12 cellular contexts compared by ENCODE assay signal in the genomic region with DNA sequence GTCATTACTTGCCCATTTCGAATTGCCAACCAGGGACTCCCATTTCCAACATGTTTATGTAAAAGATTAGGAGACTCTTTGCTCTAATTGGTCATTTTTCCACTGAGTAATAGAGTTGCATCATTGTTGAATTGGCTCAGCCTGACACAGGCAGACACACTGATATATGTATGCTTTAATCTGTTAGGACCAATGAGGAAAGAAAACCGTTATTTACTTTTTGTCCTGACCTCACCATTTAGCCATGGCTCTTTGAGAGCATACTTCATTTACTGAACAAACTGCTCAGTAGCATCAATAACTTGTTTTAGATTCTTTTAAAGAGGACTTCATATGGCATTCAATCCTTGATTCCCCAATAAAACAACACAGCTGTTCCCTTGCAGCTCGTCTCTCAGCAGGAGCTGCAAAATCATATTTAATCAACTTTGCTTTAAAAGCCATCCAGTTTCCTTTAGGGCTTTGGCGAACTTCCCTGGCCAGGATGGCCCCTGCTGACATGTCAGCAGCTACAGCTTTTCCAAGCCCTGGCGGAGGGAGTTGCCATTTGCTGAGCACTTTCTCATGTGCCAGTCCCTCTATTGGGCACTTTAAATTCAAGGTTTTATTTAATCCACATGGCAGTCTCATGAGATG.
DNase-seq lines count a peak whose midpoint lies in the region; ATAC-seq and TF ChIP-seq lines count a peak whose summit lies in the region.
"Had no signal": no experiment of that assay in that cellular context is flagged by ENCODE, and none has a peak within 500 bp of the region (broad histone marks: within the 10 kb centered on the region; RNA-seq: fewer than 3 reads in every experiment).

No MANE protein-coding gene starts in this region.

- H3K27me3 Mint-ChIP-seq in H9 (ENCODE audit: low read depth): no peaks in the 10 kb centered on the region; the same call in 1 of the 2 replicates

- no peaks in the 10 kb centered on the region for H3K79me1 ChIP-seq in H9 (ENCODE audit: insufficient read depth, low read depth, low read length, poor library complexity, severe bottlenecking)

- H2BK15ac ChIP-seq in H9 (ENCODE audit: low read depth, low read length): no peak overlapping the region

- H3T11ph ChIP-seq in H9 (ENCODE audit: low read length): no peak overlapping the region

- H2BK20ac ChIP-seq in H9 (ENCODE audit: low read depth, low read length, poor library complexity, severe bottlenecking): no peak overlapping the region

- no peak overlapping the region for H3K4ac ChIP-seq in H9 (ENCODE audit: low read depth, low read length)

- no peaks in the 10 kb centered on the region for H3K9me3 ChIP-seq in mucosa of descending colon
- no peaks in the 10 kb centered on the region for H3K9me3 ChIP-seq in H9 (ENCODE audit: control insufficient read depth, low read depth, low read length)

- no peak overlapping the region for H4K5ac ChIP-seq in H9 (ENCODE audit: insufficient read length, low read depth, low read length)

- H2AFZ ChIP-seq in H9 (ENCODE audit: low read length): no peak overlapping the region

- H3K79me2 ChIP-seq in H9 (ENCODE audit: insufficient read depth, low read length): no peaks in the 10 kb centered on the region

- H3K27ac ChIP-seq in H9 (ENCODE audit: insufficient read length, low read depth, low read length): no peak overlapping the region

- peak; percentile 22 for DNase-seq in DMS 273 treated with DMSO at 0.1 percent for 48 hours (lab: John Stamatoyannopoulos, UW)
- DNase-seq in NCI-H345 treated with DMSO at 0.1 percent for 48 hours (lab: John Stamatoyannopoulos, UW; ENCODE audit: unreplicated experiment): peak; percentile 10
- peak; percentile 89 for DNase-seq in choroid plexus epithelial cell (ENCODE audit: low read depth)
- peak in 1 of 3 donors; percentile 3 for DNase-seq in mucosa of descending colon
- DNase-seq in activated CD8-positive, alpha-beta memory T cell treated with anti-CD3 and anti-CD28 coated beads for 24 hours: no peak
- no peak for DNase-seq in KG1 (lab: John Stamatoyannopoulos, UW)
- DNase-seq in H9: no peak
- DNase-seq in activated CD4-positive, CD25-positive, alpha-beta regulatory T cell (lab: John Stamatoyannopoulos, UW): no peak
- DNase-seq: activated T-cell treated with anti-CD3 and anti-CD28 coated beads, Interleukin-2, amount 50 U/mL, for 1 hour; dermis blood vessel endothelial cell; NCI-H774 had no signal

- H2AK5ac ChIP-seq in H9 (ENCODE audit: insufficient read length, low read length): no peak overlapping the region

- H3K4me1 ChIP-seq in mucosa of descending colon (ENCODE audit: low read depth) (no peaks in the 10 kb centered on the region), H9 (ENCODE audit: insufficient read depth, low read length) (no peaks in the 10 kb centered on the region)

- no peak overlapping the region for H3K4me2 ChIP-seq in H9 (ENCODE audit: insufficient read depth, insufficient read length, low read length)

- H3K23ac ChIP-seq in H9 (ENCODE audit: insufficient read length, low read depth, low read length): no peak overlapping the region

- TF ChIP-seq CTCF in choroid plexus epithelial cell (conservative IDR thresholded peaks at IDR 0.05; ENCODE audit: low read depth, low read length): no peak
- TF ChIP-seq CTCF in mucosa of descending colon (IDR thresholded peaks at IDR 0.05): no peak
- no peak for TF ChIP-seq CTCF in H9 (conservative IDR thresholded peaks at IDR 0.05)

- intact Hi-C loops in mucosa of descending colon (cut with DNase I, micrococcal nuclease): no loop called here

- H4K20me1 ChIP-seq in H9 (ENCODE audit: control insufficient read depth, insufficient read depth, insufficient read length): no peaks in the 10 kb centered on the region

- H3K56ac ChIP-seq in H9 (ENCODE audit: insufficient read length, low read depth, low read length): no peak overlapping the region

- H3K9ac ChIP-seq in H9 (ENCODE audit: extremely low read depth, insufficient read length, low read length): no peak overlapping the region

- no peak overlapping the region for H4K91ac ChIP-seq in H9 (ENCODE audit: insufficient read length, low read depth, low read length)

- no peak overlapping the region for H2BK120ac ChIP-seq in H9 (ENCODE audit: low read depth, low read length, poor library complexity, severe bottlenecking)

- H2BK12ac ChIP-seq in H9 (ENCODE audit: insufficient read length, low read depth, low read length): no peak overlapping the region

- no CpG with 5 or more reads among the region's 5 CpGs for WGBS in H9 (ENCODE audit: extremely low coverage, insufficient read length, low lambda C conversion rate)

- no peaks in the 10 kb centered on the region; a peak in 1 of 5 replicates for H3K9me3 Mint-ChIP-seq in H9

- ATAC-seq in mucosa of descending colon: peak; percentile 40
- ATAC-seq: sciatic nerve had no signal

- H3K23me2 ChIP-seq in H9 (ENCODE audit: insufficient read length, low read depth, low read length, poor library complexity, severe bottlenecking): no peaks in the 10 kb centered on the region

- no peak overlapping the region for H3K27ac Mint-ChIP-seq in H9

- no peak overlapping the region for H2BK5ac ChIP-seq in H9 (ENCODE audit: insufficient read length, low read length)

- H3K18ac ChIP-seq in H9 (ENCODE audit: insufficient read length, low read depth, low read length): no peak overlapping the region

- H3K4me1 Mint-ChIP-seq in H9: peaks cover 2 to 7% of the 10 kb centered on the region in 2 experiments; a peak in 2 of 4 replicates

- no peak overlapping the region for H3K14ac ChIP-seq in H9 (ENCODE audit: insufficient read depth, low read length)

- H3K36me3 Mint-ChIP-seq in H9 (ENCODE audit: insufficient read depth in 1 of 3, low read depth in 3 of 3): no peaks in the 10 kb centered on the region; a peak in 1 of 7 replicates

- no peak overlapping the region for H3K4me3 ChIP-seq in choroid plexus epithelial cell (ENCODE audit: low read depth, low read length)
- no peak overlapping the region for H3K4me3 ChIP-seq in mucosa of descending colon

- no peak overlapping the region for H3K4me3 Mint-ChIP-seq in H9

- H3K36me3 ChIP-seq in mucosa of descending colon (ENCODE audit: low read depth): no peaks in the 10 kb centered on the region

- no peak overlapping the region for H4K8ac ChIP-seq in H9 (replicated peaks; ENCODE audit: insufficient read length, low read depth, low read length)

- H3K27me3 ChIP-seq in H9 (ENCODE audit: insufficient read depth, low read length): no peaks in the 10 kb centered on the region

Comparison
In these comparisons a context has a peak if more than half of its experiments do, and no peak if none do; other contexts are left out.
1. DNase-seq: peak in DMS 273 treated with DMSO at 0.1 percent for 48 hours (single experiment), NCI-H345 treated with DMSO at 0.1 percent for 48 hours (single experiment) and choroid plexus epithelial cell (single experiment); none in activated CD8-positive, alpha-beta memory T cell treated with anti-CD3 and anti-CD28 coated beads for 24 hours (single experiment), KG1 (single experiment), H9 (single experiment) and activated CD4-positive, CD25-positive, alpha-beta regulatory T cell (0 of 4).